8 cellular contexts compared by ENCODE assay signal in the genomic region with DNA sequence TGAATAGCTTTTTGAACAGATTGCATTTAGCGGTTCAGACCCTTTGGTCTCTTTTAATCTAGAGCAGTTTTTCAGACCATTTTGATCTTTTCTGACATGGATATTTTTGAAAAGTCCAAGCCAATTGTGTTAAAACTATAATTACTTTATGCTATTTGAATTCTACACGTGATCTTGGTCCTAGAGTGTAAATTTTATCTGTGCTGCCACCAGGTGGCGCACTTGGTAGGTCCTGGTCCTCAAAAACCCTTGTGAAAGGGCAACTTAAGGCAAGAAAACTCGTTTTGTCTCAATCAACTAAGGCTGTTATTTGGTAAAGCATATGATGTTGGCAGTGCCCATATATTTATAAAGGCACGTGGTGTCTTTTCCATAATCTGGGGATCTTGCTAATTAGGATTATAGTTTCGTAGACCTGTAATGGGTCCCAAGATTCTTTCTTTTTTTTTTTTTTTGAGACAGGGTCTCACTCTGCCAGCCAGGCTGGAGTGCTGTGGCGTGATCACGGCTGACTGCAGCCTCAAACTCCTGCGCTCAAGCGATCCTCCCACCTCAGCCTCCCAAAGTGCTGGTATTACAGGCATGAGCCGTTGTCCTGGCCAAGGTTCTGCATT. TPM values are rescaled to one million over a fixed set of nuclear protein-coding genes. Genes with fewer than 3 reads are reported as not detected.
DNase-seq lines count a peak whose midpoint lies in the region; ATAC-seq and TF ChIP-seq lines count a peak whose summit lies in the region.

No MANE protein-coding gene starts in this region.

- ATAC-seq in GM18867 (IDR thresholded peaks at IDR 0.05; ENCODE audit: unreplicated experiment), result no peak

- no peaks in the 10 kb centered on the region for H3K36me3 Mint-ChIP-seq in immature natural killer cell

- peaks cover 0 to 2% (median 2%) of the 10 kb centered on the region in 3 donors for H3K27me3 Mint-ChIP-seq in immature natural killer cell (ENCODE audit: low read depth in 3 of 3)

- POLR2A ChIA-PET in GM10248 (lab: Yijun Ruan, JAX), result no interaction called here

- no peak overlapping the region for H3K4me3 Mint-ChIP-seq in immature natural killer cell

- no peaks in the 10 kb centered on the region for H3K4me1 Mint-ChIP-seq in immature natural killer cell

- peak; percentile 88 for TF ChIP-seq CTCF in GM10248 (IDR thresholded peaks at IDR 0.05; ENCODE audit: control extremely low read depth, extremely low read depth, low read depth, missing control alignments)

- CTCF ChIA-PET in GM10248 (lab: Yijun Ruan, JAX), result interaction anchor here (0.7 to 8.3 kb wide), 15 partner anchors 9 to 342 kb away, joined by 3 to 110 read pairs (median 3); no protein-coding TSS in a partner anchor

- no peaks in the 10 kb centered on the region for H3K9me3 Mint-ChIP-seq in immature natural killer cell

- no peak overlapping the region for H3K27ac Mint-ChIP-seq in immature natural killer cell

- DNase-seq in GM10248 (ENCODE audit: extremely low spot score) (peak; percentile 73), NAMALWA (ENCODE audit: low spot score) (peak; percentile 87), T-helper 22 cell (ENCODE audit: low read depth) (peak; percentile 11), astrocyte of the hippocampus (ENCODE audit: low read depth, low spot score) (peak; percentile 85), immature natural killer cell (peak; percentile 54 to 63 (median 54)), cortex of kidney (lab: John Stamatoyannopoulos, UW) (no peak)
- DNase-seq in stimulated activated CD4-positive, alpha-beta T cell treated with anti-CD3 and anti-CD28 coated beads, Interleukin-15, amount 100 ng/mL, for 24 hours, result peak; percentile 76

RNA-seq across cellular contexts. Expression of a gene that starts 43.9 kb away (rescaled TPM):
- 1 to 10 TPM; 4.7 to 8.1 (median 6.3) TPM for polyA plus RNA-seq in immature natural killer cell
